In genomic region chr11:79348976-79349682, GRCh38 we compare ENCODE assay signal across 23 cellular contexts.
"Had no signal": no experiment of that assay in that cellular context is flagged by ENCODE, and none has a peak within 500 bp of the region (broad histone marks: within the 10 kb centered on the region; RNA-seq: fewer than 3 reads in every experiment).

No MANE protein-coding gene starts in this region.

- H3K4me1 ChIP-seq: pancreas, prostate gland, right lobe of liver, sigmoid colon, stomach, tibial nerve, upper lobe of left lung, vagina had no signal

- H3K27ac ChIP-seq: neutrophil, pancreas, prostate gland, right lobe of liver, sigmoid colon, stomach, thoracic aorta, thyroid gland, tibial nerve, upper lobe of left lung, vagina had no signal

- ATAC-seq: naive thymus-derived CD8-positive, alpha-beta T cell; natural killer cell treated with Interleukin-12 subunit alpha and Interleukin-12 subunit beta and Interleukin-15 and Interleukin-18, amount 100 ng/mL, for 72 hours; pancreas; right cardiac atrium; right lobe of liver; stimulated activated effector memory CD8-positive, alpha-beta T cell treated with anti-CD3 and anti-CD28 coated beads, Interleukin-12 subunit alpha, Interleukin-12 subunit beta, amount 100 ng/mL, for 72 hours; stimulated activated naive B cell treated with anti-CD40 and anti-IgM and Interleukin-4, amounts not matched to agents 10 μg/mL and 1 μg/mL and 100 μg/mL, for 72 hours had no signal

- H3K36me3 ChIP-seq: neutrophil, pancreas, prostate gland, right lobe of liver, sigmoid colon, stomach, thoracic aorta, thyroid gland, tibial nerve, upper lobe of left lung, vagina had no signal

- H3K27me3 ChIP-seq: neutrophil, pancreas, right lobe of liver, sigmoid colon, stomach, thyroid gland, tibial nerve, upper lobe of left lung, vagina had no signal

- H3K4me3 ChIP-seq: pancreas, prostate gland, right lobe of liver, sigmoid colon, stomach, thoracic aorta, thyroid gland, tibial nerve, upper lobe of left lung, vagina had no signal

- H3K9me3 ChIP-seq: neutrophil, pancreas, prostate gland, right lobe of liver, sigmoid colon, stomach, thoracic aorta, thyroid gland, tibial nerve, upper lobe of left lung, vagina had no signal

- DNase-seq: naive thymus-derived CD8-positive, alpha-beta T cell; pancreas; right cardiac atrium; right lobe of liver; sigmoid colon; small intestine; stimulated activated CD4-positive, alpha-beta T cell treated with anti-CD3 and anti-CD28 coated beads, Interleukin-15, amount 100 ng/mL, for 24 hours; stimulated activated CD4-positive, alpha-beta T cell treated with anti-CD3 and anti-CD28 coated beads, Interleukin-2, amount 100 ng/mL, for 24 hours; stimulated activated CD4-positive, alpha-beta T cell treated with anti-CD3 and anti-CD28 coated beads, Interleukin-2, amount 100 ng/mL, for 48 hours; stimulated activated CD4-positive, alpha-beta T cell treated with anti-CD3 and anti-CD28 coated beads, Interleukin-4, amount 100 ng/mL, for 24 hours; stimulated activated naive B cell treated with anti-CD40 and anti-IgM and Interleukin-4, amounts not matched to agents 10 μg/mL and 1 μg/mL and 100 μg/mL, for 72 hours; stimulated activated naive CD4-positive, alpha-beta T cell treated with Interleukin-2 at 50 U/mL for 16 hours; stomach; thyroid gland; trophoblast cell; upper lobe of left lung had no signal
